13 cellular contexts compared by ENCODE assay signal in genomic region chr15:63668601-63669000, GRCh38.
DNase-seq lines count a peak whose midpoint lies in the region; ATAC-seq and TF ChIP-seq lines count a peak whose summit lies in the region.
"Had no signal": no experiment of that assay in that cellular context is flagged by ENCODE, and none has a peak within 500 bp of the region (broad histone marks: within the 10 kb centered on the region; RNA-seq: fewer than 3 reads in every experiment).

No MANE protein-coding gene starts in this region.

- peak overlapping the region; percentile 68 to 86 (median 78) for H3K4me3 Mint-ChIP-seq in CD4-positive, CD25-positive, alpha-beta regulatory T cell
- peak overlapping the region; percentile 40 for H3K4me3 Mint-ChIP-seq in activated CD4-positive, alpha-beta memory T cell treated with anti-CD3 and anti-CD28 coated beads for 36 hours

- in situ Hi-C loops in GM13976 (cut with MboI; ENCODE audit: low sequenced_read_pairs, unreplicated experiment), result no loop called here

- POLR2A ChIA-PET in activated CD4-positive, alpha-beta memory T cell treated with anti-CD3 and anti-CD28 coated beads for 36 hours (lab: Charles Lee), result no interaction called here

- H3K9me3 Mint-ChIP-seq in CD4-positive, CD25-positive, alpha-beta regulatory T cell, result no peaks in the 10 kb centered on the region
- H3K9me3 Mint-ChIP-seq in activated CD4-positive, alpha-beta memory T cell treated with anti-CD3 and anti-CD28 coated beads for 36 hours, result no peaks in the 10 kb centered on the region

- no peaks in the 10 kb centered on the region for H3K27me3 Mint-ChIP-seq in CD4-positive, CD25-positive, alpha-beta regulatory T cell
- H3K27me3 Mint-ChIP-seq in activated CD4-positive, alpha-beta memory T cell treated with anti-CD3 and anti-CD28 coated beads for 36 hours, result no peaks in the 10 kb centered on the region

- intact Hi-C loops in activated CD4-positive, alpha-beta memory T cell treated with anti-CD3 and anti-CD28 coated beads for 36 hours (cut with micrococcal nuclease), result loop anchor here (5.0 kb wide), 1 partner anchor 56 kb away; no protein-coding TSS in a partner anchor
- intact Hi-C loops in lower lobe of right lung (cut with DNase I), result no loop called here

- ATAC-seq in CD4-positive, CD25-positive, alpha-beta regulatory T cell (ENCODE audit: low read depth in 2 of 2), result peak; percentile 74 to 76
- no peak for ATAC-seq in lower lobe of right lung
- no peak for ATAC-seq in HG03175 (IDR thresholded peaks at IDR 0.05; ENCODE audit: unreplicated experiment)

- peaks cover 69% of the 10 kb centered on the region for H3K36me3 Mint-ChIP-seq in CD4-positive, CD25-positive, alpha-beta regulatory T cell
- peaks cover 51% of the 10 kb centered on the region for H3K36me3 Mint-ChIP-seq in activated CD4-positive, alpha-beta memory T cell treated with anti-CD3 and anti-CD28 coated beads for 36 hours

- H3K27ac ChIP-seq in CD4-positive, CD25-positive, alpha-beta regulatory T cell (ENCODE audit: insufficient read depth, low read length, poor library complexity, severe bottlenecking), result peak overlapping the region; percentile 86
- peak overlapping the region; percentile 29 for H3K27ac ChIP-seq in lower lobe of right lung
- H3K27ac ChIP-seq: ascending aorta had no signal

- peaks cover 60% of the 10 kb centered on the region for H3K36me3 ChIP-seq in CD4-positive, CD25-positive, alpha-beta regulatory T cell (ENCODE audit: control insufficient read depth, insufficient read depth, low read length)
- peaks cover 95% of the 10 kb centered on the region for H3K36me3 ChIP-seq in lower lobe of right lung
- peaks cover 52% of the 10 kb centered on the region for H3K36me3 ChIP-seq in MG63

- peak in 2 of 3 donors; percentile 72 to 75 for DNase-seq in CD4-positive, CD25-positive, alpha-beta regulatory T cell
- DNase-seq in GM13976 (ENCODE audit: low spot score) (peak; percentile 31), lower lobe of right lung (no peak), NCI-H446 treated with DMSO at 0.1 percent for 48 hours (lab: John Stamatoyannopoulos, UW) (no peak), MG63 (no peak)
- no peak for DNase-seq in activated CD4-positive, alpha-beta memory T cell treated with anti-CD3 and anti-CD28 coated beads for 36 hours
- DNase-seq: Caco-2, foreskin fibroblast, NCI-H2107, OCI-M1, right lobe of liver had no signal

- peaks cover 37 to 74% (median 54%) of the 10 kb centered on the region in 4 donors for H3K4me1 Mint-ChIP-seq in CD4-positive, CD25-positive, alpha-beta regulatory T cell
- H3K4me1 Mint-ChIP-seq in activated CD4-positive, alpha-beta memory T cell treated with anti-CD3 and anti-CD28 coated beads for 36 hours (ENCODE audit: low read depth), result peaks cover 53% of the 10 kb centered on the region

- TF ChIP-seq CTCF in GM13976 (IDR thresholded peaks at IDR 0.05; ENCODE audit: borderline replicate concordance, control extremely low read depth, extremely low read depth, insufficient read depth, missing control alignments) (no peak), lower lobe of right lung (IDR thresholded peaks at IDR 0.05) (no peak)

- H3K9me3 ChIP-seq in CD4-positive, CD25-positive, alpha-beta regulatory T cell (ENCODE audit: control insufficient read depth in 2 of 2, low read length in 2 of 2), result no peaks in the 10 kb centered on the region
- H3K9me3 ChIP-seq in lower lobe of right lung, result no peaks in the 10 kb centered on the region
- H3K9me3 ChIP-seq in MG63, result no peaks in the 10 kb centered on the region
- H3K9me3 ChIP-seq: ascending aorta, Caco-2, right lobe of liver had no signal

- H3K27me3 ChIP-seq in CD4-positive, CD25-positive, alpha-beta regulatory T cell (ENCODE audit: control insufficient read depth, insufficient read depth, low read length), result no peaks in the 10 kb centered on the region
- H3K27me3 ChIP-seq in lower lobe of right lung (ENCODE audit: low read depth) (no peaks in the 10 kb centered on the region), MG63 (no peaks in the 10 kb centered on the region)
- H3K27me3 ChIP-seq: ascending aorta, right lobe of liver had no signal

- H3K27ac Mint-ChIP-seq in CD4-positive, CD25-positive, alpha-beta regulatory T cell, result peak overlapping the region; percentile 88 to 96 (median 89)
- H3K27ac Mint-ChIP-seq in activated CD4-positive, alpha-beta memory T cell treated with anti-CD3 and anti-CD28 coated beads for 36 hours, result peak overlapping the region; percentile 66

- H3K4me1 ChIP-seq in CD4-positive, CD25-positive, alpha-beta regulatory T cell (ENCODE audit: control insufficient read depth, insufficient read depth, low read length, poor library complexity, severe bottlenecking), result peaks cover 60% of the 10 kb centered on the region
- H3K4me1 ChIP-seq in lower lobe of right lung, result no peaks in the 10 kb centered on the region
- H3K4me1 ChIP-seq: ascending aorta, Caco-2, right lobe of liver had no signal

- peak overlapping the region; percentile 81 for H3K4me3 ChIP-seq in CD4-positive, CD25-positive, alpha-beta regulatory T cell (ENCODE audit: low read depth, low read length)
- H3K4me3 ChIP-seq in lower lobe of right lung, result no peak overlapping the region
- no peak overlapping the region for H3K4me3 ChIP-seq in MG63
- H3K4me3 ChIP-seq: ascending aorta, right lobe of liver had no signal

- CTCF ChIA-PET in activated CD4-positive, alpha-beta memory T cell treated with anti-CD3 and anti-CD28 coated beads for 36 hours (lab: Charles Lee), result interaction anchor here (1.0 to 1.9 kb wide), 4 partner anchors 59 to 399 kb away, joined by 3 to 5 read pairs (median 4); no protein-coding TSS in a partner anchor

Comparison
In these comparisons a context has a peak if more than half of its experiments do, and no peak if none do; other contexts are left out.
1. ATAC-seq: peak in CD4-positive, CD25-positive, alpha-beta regulatory T cell (2 of 2); none in lower lobe of right lung (0 of 2) and HG03175 (single experiment).
2. DNase-seq: peak in CD4-positive, CD25-positive, alpha-beta regulatory T cell (2 of 3) and GM13976 (single experiment); none in activated CD4-positive, alpha-beta memory T cell treated with anti-CD3 and anti-CD28 coated beads for 36 hours (single experiment), lower lobe of right lung (single experiment), NCI-H446 treated with DMSO at 0.1 percent for 48 hours (single experiment) and MG63 (single experiment).